In genomic region chrX:77446029-77446585, GRCh38 we compare ENCODE assay signal across 8 cellular contexts. TPM values are rescaled to one million over a fixed set of nuclear protein-coding genes. Genes with fewer than 3 reads are reported as not detected.
A peak's percentile ranks its signal among the peaks of the same experiment; 100 is the strongest.
DNase-seq lines count a peak whose midpoint lies in the region; TF ChIP-seq lines count a peak whose summit lies in the region.

No MANE protein-coding gene starts in this region.

- no peaks in the 10 kb centered on the region for H3K27me3 ChIP-seq in mesenchymal stem cell (ENCODE audit: control insufficient read depth in 1 of 2, insufficient read depth in 1 of 2, low read length in 2 of 2)

- H3K4me1 ChIP-seq in mesenchymal stem cell (ENCODE audit: control insufficient read depth, insufficient read depth, low read depth, low read length) (peaks cover 13% of the 10 kb centered on the region), urinary bladder (ENCODE audit: insufficient read depth) (no peaks in the 10 kb centered on the region)

- CTCF ChIA-PET in activated naive CD4-positive, alpha-beta T cell treated with anti-CD3 and anti-CD28 coated beads, Interleukin-2, amount 10 ng/mL, durations not matched to agents 7 days and 5 days (lab: Charles Lee): no interaction called here

- no peak overlapping the region for H2AK5ac ChIP-seq in mesenchymal stem cell (ENCODE audit: low read length, severe bottlenecking)

- no peak overlapping the region for H3K18ac ChIP-seq in mesenchymal stem cell (ENCODE audit: low read depth in 1 of 2, low read length in 2 of 2)

- no peaks in the 10 kb centered on the region for H3K9me3 Mint-ChIP-seq in activated naive CD4-positive, alpha-beta T cell treated with anti-CD3 and anti-CD28 coated beads, Interleukin-2, amount 10 ng/mL, durations not matched to agents 7 days and 5 days

- H3K27me3 Mint-ChIP-seq in activated naive CD4-positive, alpha-beta T cell treated with anti-CD3 and anti-CD28 coated beads, Interleukin-2, amount 10 ng/mL, durations not matched to agents 7 days and 5 days: peaks cover 45% of the 10 kb centered on the region

- no peak overlapping the region for H2BK5ac ChIP-seq in mesenchymal stem cell (ENCODE audit: low read depth, low read length, poor library complexity, severe bottlenecking)

- H2BK12ac ChIP-seq in mesenchymal stem cell (ENCODE audit: low read length in 2 of 2): no peak overlapping the region

- peak; percentile 38 for DNase-seq in activated naive CD4-positive, alpha-beta T cell treated with anti-CD3 and anti-CD28 coated beads, Interleukin-2, amount 10 ng/mL, durations not matched to agents 7 days and 5 days
- DNase-seq in activated naive CD4-positive, alpha-beta T cell treated with Interleukin-2 at 50 U/mL for 16 hours: no peak
- DNase-seq in coronary artery (ENCODE audit: low spot score) (no peak), mesenchymal stem cell (no peak), hepatic stellate cell (ENCODE audit: low spot score) (no peak), KG1 (lab: John Stamatoyannopoulos, UW) (no peak)
- DNase-seq in stimulated activated naive CD4-positive, alpha-beta T cell treated with Interleukin-2 at 50 U/mL for 16 hours (lab: John Stamatoyannopoulos, UW): no peak

- H3K9me3 ChIP-seq in mesenchymal stem cell (ENCODE audit: control insufficient read depth, low read length): no peaks in the 10 kb centered on the region

- no peaks in the 10 kb centered on the region for H3K79me1 ChIP-seq in mesenchymal stem cell (replicated peaks; ENCODE audit: low read length, poor library complexity, severe bottlenecking)

- no peak overlapping the region for H3K4ac ChIP-seq in mesenchymal stem cell (ENCODE audit: low read depth in 1 of 2, low read length in 2 of 2)

- no peak overlapping the region for H4K91ac ChIP-seq in mesenchymal stem cell (ENCODE audit: low read length)

- H3K27ac ChIP-seq in coronary artery: no peak overlapping the region
- no peak overlapping the region for H3K27ac ChIP-seq in mesenchymal stem cell (ENCODE audit: low read length, poor library complexity, severe bottlenecking)
- no peak overlapping the region for H3K27ac ChIP-seq in urinary bladder (ENCODE audit: low read depth)

- no peaks in the 10 kb centered on the region for H3K36me3 Mint-ChIP-seq in activated naive CD4-positive, alpha-beta T cell treated with anti-CD3 and anti-CD28 coated beads, Interleukin-2, amount 10 ng/mL, durations not matched to agents 7 days and 5 days

- 7% methylated on average over 22 of the region's 27 CpGs for WGBS in mesenchymal stem cell
- WGBS in urinary bladder: 5% methylated on average over 27 of the region's 27 CpGs

- no peak overlapping the region for H3K27ac Mint-ChIP-seq in activated naive CD4-positive, alpha-beta T cell treated with anti-CD3 and anti-CD28 coated beads, Interleukin-2, amount 10 ng/mL, durations not matched to agents 7 days and 5 days

- H3K23ac ChIP-seq in mesenchymal stem cell (ENCODE audit: low read length in 2 of 2): no peak overlapping the region

- peak overlapping the region in 1 of 2 experiments; percentile 15 for H3K14ac ChIP-seq in mesenchymal stem cell (ENCODE audit: low read length in 2 of 2)

- peak overlapping the region; percentile 69 for H3K4me2 ChIP-seq in mesenchymal stem cell (ENCODE audit: low read length, poor library complexity, severe bottlenecking)

- H2BK15ac ChIP-seq in mesenchymal stem cell (ENCODE audit: low read depth, poor library complexity, severe bottlenecking): no peak overlapping the region

- H3K9ac ChIP-seq in mesenchymal stem cell (ENCODE audit: low read length): peak overlapping the region; percentile 78

- H2AFZ ChIP-seq in mesenchymal stem cell (ENCODE audit: low read depth, low read length): no peak overlapping the region

- H3K36me3 ChIP-seq in mesenchymal stem cell (ENCODE audit: control insufficient read depth in 1 of 2, insufficient read depth in 2 of 2, low read depth in 1 of 2, low read length in 2 of 2): no peaks in the 10 kb centered on the region
- no peaks in the 10 kb centered on the region for H3K36me3 ChIP-seq in urinary bladder (ENCODE audit: insufficient read depth)

- peak overlapping the region; percentile 66 for H3K4me3 ChIP-seq in coronary artery
- H3K4me3 ChIP-seq in mesenchymal stem cell (ENCODE audit: insufficient read depth in 1 of 2, low read depth in 1 of 2, low read length in 2 of 2): peak overlapping the region; percentile 36 to 72
- peak overlapping the region; percentile 4 for H3K4me3 ChIP-seq in urinary bladder (ENCODE audit: low read depth, low read length)

- H3K4me3 Mint-ChIP-seq in activated naive CD4-positive, alpha-beta T cell treated with anti-CD3 and anti-CD28 coated beads, Interleukin-2, amount 10 ng/mL, durations not matched to agents 7 days and 5 days: peak overlapping the region; percentile 59

- peaks cover 15% of the 10 kb centered on the region for H3K4me1 Mint-ChIP-seq in activated naive CD4-positive, alpha-beta T cell treated with anti-CD3 and anti-CD28 coated beads, Interleukin-2, amount 10 ng/mL, durations not matched to agents 7 days and 5 days

- no peak overlapping the region for H4K8ac ChIP-seq in mesenchymal stem cell (ENCODE audit: low read length)

- no peak overlapping the region for H2BK120ac ChIP-seq in mesenchymal stem cell (ENCODE audit: low read depth, low read length)

- TF ChIP-seq CTCF in coronary artery (IDR thresholded peaks at IDR 0.05): no peak

RNA-seq across cellular contexts. Expression of gene FGF16, which starts 1.1 kb away (rescaled TPM):
- not detected for polyA plus RNA-seq in mesenchymal stem cell (2013, experiment 1 of 2)
- not detected for polyA plus RNA-seq in mesenchymal stem cell (2013, experiment 2 of 2)
- 0.69 TPM for total RNA-seq in urinary bladder
- 0.42 TPM for polyA plus RNA-seq in urinary bladder

Comparison
In these comparisons a context has a peak if more than half of its experiments do, and no peak if none do; other contexts are left out.
1. H3K4me3 ChIP-seq: peak in every context shown above with its lines; median percentile 66 in coronary artery; 54 in mesenchymal stem cell; 4 in urinary bladder.